ENCODE assay signal across 31 cellular contexts in the genomic region with DNA sequence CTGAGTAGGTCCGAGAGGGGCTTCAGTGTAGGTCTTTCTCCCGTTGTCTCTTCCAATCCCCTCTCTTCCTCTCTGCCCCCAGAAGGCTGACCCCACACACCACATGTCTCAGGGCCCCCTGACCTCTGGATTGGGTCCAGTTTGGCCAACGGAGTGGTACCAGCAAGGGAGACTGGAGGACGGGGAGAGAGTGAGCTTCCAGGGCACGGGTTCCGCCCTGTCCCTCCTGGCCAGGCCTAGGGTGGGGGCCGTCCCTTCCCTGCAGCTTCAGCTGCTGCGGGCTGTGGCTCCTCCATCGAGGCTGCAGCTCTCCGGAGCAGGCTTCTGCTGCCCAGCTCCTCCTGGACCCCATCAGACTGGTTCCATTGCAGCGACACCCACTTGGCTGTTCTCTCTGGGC. TPM values are rescaled to one million over a fixed set of nuclear protein-coding genes. Genes with fewer than 3 reads are reported as not detected.
"Had no signal": no experiment of that assay in that cellular context is flagged by ENCODE, and none has a peak within 500 bp of the region (broad histone marks: within the 10 kb centered on the region; RNA-seq: fewer than 3 reads in every experiment).

No MANE protein-coding gene starts in this region.

- H3K4me3 ChIP-seq: adrenal gland, body of pancreas, colonic mucosa had no signal

- H3K27me3 ChIP-seq: body of pancreas, colonic mucosa had no signal

- H3K4me1 ChIP-seq: adrenal gland, body of pancreas, colonic mucosa had no signal

- H3K4me3 Mint-ChIP-seq: activated B cell treated with CpG ODN at 0.5 μM for 24 hours; activated CD8-positive, alpha-beta T cell treated with anti-CD3 and anti-CD28 coated beads for 36 hours; activated naive CD4-positive, alpha-beta T cell treated with anti-CD3 and anti-CD28 coated beads for 36 hours; activated naive CD4-positive, alpha-beta T cell treated with anti-CD3 and anti-CD28 coated beads, Interleukin-2, amount 50 U/mL, for 24 hours; activated naive CD8-positive, alpha-beta T cell treated with anti-CD3 and anti-CD28 coated beads for 36 hours; activated naive CD8-positive, alpha-beta T cell treated with anti-CD3 and anti-CD28 coated beads, Interleukin-2, amount 50 U/mL, for 24 hours; activated T-helper 1 cell treated with anti-CD3 and anti-CD28 coated beads, Interleukin-12 subunit alpha, Interleukin-12 subunit beta, Interleukin-2, Interleukin-4 antibody, amounts not matched to agents 30 ng/mL and 10 ng/mL and 1 ng/mL, durations not matched to agents 14 hours and 24 hours and 36 hours; T-helper 17 cell; T-helper 2 cell treated with Interferon-gamma antibody and Interleukin-4, amounts not matched to agents 5 μg/mL and 100 μg/mL, for 36 hours had no signal

- H3K36me3 Mint-ChIP-seq: activated naive CD4-positive, alpha-beta T cell treated with anti-CD3 and anti-CD28 coated beads, Interleukin-2, amount 50 U/mL, for 24 hours; activated naive CD8-positive, alpha-beta T cell treated with anti-CD3 and anti-CD28 coated beads for 36 hours had no signal

- H3K9me3 ChIP-seq: adrenal gland, colonic mucosa had no signal

- ATAC-seq: activated CD4-positive, CD25-positive, alpha-beta regulatory T cell treated with anti-CD3 and anti-CD28 coated beads, Interleukin-2, amount 50 U/mL, for 24 hours; activated CD8-positive, alpha-beta T cell treated with anti-CD3 and anti-CD28 coated beads for 36 hours; activated naive CD8-positive, alpha-beta T cell treated with anti-CD3 and anti-CD28 coated beads, Interleukin-2, amount 50 U/mL, for 24 hours; body of pancreas; T-helper 17 cell had no signal

- H3K27me3 Mint-ChIP-seq: activated B cell treated with CpG ODN at 0.5 μM for 24 hours, T-helper 17 cell had no signal

- H3K27ac Mint-ChIP-seq: activated B cell treated with CpG ODN at 0.5 μM for 24 hours; activated CD8-positive, alpha-beta T cell treated with anti-CD3 and anti-CD28 coated beads for 36 hours; activated naive CD4-positive, alpha-beta T cell treated with anti-CD3 and anti-CD28 coated beads for 36 hours; activated naive CD4-positive, alpha-beta T cell treated with anti-CD3 and anti-CD28 coated beads, Interleukin-2, amount 50 U/mL, for 24 hours; activated naive CD8-positive, alpha-beta T cell treated with anti-CD3 and anti-CD28 coated beads for 36 hours; activated naive CD8-positive, alpha-beta T cell treated with anti-CD3 and anti-CD28 coated beads, Interleukin-2, amount 50 U/mL, for 24 hours; activated T-helper 1 cell treated with anti-CD3 and anti-CD28 coated beads, Interleukin-12 subunit alpha, Interleukin-12 subunit beta, Interleukin-2, Interleukin-4 antibody, amounts not matched to agents 30 ng/mL and 10 ng/mL and 1 ng/mL, durations not matched to agents 14 hours and 24 hours and 36 hours; activated T-helper 2 cell treated with anti-CD3 and anti-CD28 coated beads, Interferon-gamma antibody, Interleukin-2, Interleukin-4, amounts not matched to agents 10 μg/mL and 5 μg/mL and 100 μg/mL, durations not matched to agents 14 hours and 24 hours and 36 hours; T-helper 17 cell; T-helper 2 cell treated with Interferon-gamma antibody and Interleukin-4, amounts not matched to agents 5 μg/mL and 100 μg/mL, for 36 hours had no signal

- H3K4me1 Mint-ChIP-seq: activated B cell treated with CpG ODN at 0.5 μM for 24 hours; activated naive CD4-positive, alpha-beta T cell treated with anti-CD3 and anti-CD28 coated beads, Interleukin-2, amount 50 U/mL, for 24 hours; activated naive CD8-positive, alpha-beta T cell treated with anti-CD3 and anti-CD28 coated beads for 36 hours; activated naive CD8-positive, alpha-beta T cell treated with anti-CD3 and anti-CD28 coated beads, Interleukin-2, amount 50 U/mL, for 24 hours; T-helper 17 cell had no signal

- DNase-seq: activated B cell treated with CpG ODN at 0.5 μM for 24 hours; activated CD4-positive, alpha-beta T cell treated with anti-CD3 and anti-CD28 coated beads for 48 hours; activated CD4-positive, alpha-beta T cell treated with anti-CD3 and anti-CD28 coated beads, Interleukin-2, amount 50 U/mL, for 1 hour; activated CD4-positive, alpha-beta T cell treated with anti-CD3 and anti-CD28 coated beads, Interleukin-2, amount 50 U/mL, for 48 hours; activated CD8-positive, alpha-beta memory T cell treated with anti-CD3 and anti-CD28 coated beads for 24 hours; activated CD8-positive, alpha-beta T cell treated with anti-CD3 and anti-CD28 coated beads for 36 hours; activated effector memory CD4-positive, alpha-beta T cell treated with anti-CD3 and anti-CD28 coated beads, Interleukin-2, amount 50 U/mL, for 16 hours; activated naive CD4-positive, alpha-beta T cell treated with anti-CD3 and anti-CD28 coated beads for 36 hours; activated naive CD8-positive, alpha-beta T cell treated with anti-CD3 and anti-CD28 coated beads for 36 hours; activated naive CD8-positive, alpha-beta T cell treated with anti-CD3 and anti-CD28 coated beads, Interleukin-2, amount 50 U/mL, for 24 hours; activated T-cell treated with anti-CD3 and anti-CD28 coated beads, Interleukin-2, amount 50 U/mL, for 48 hours; adrenal gland; amygdala; body of pancreas; central memory CD4-positive, alpha-beta T cell; cerebellar nuclear complex; colonic mucosa; effector CD8-positive, alpha-beta T cell; foreskin fibroblast; glutamatergic neuron; T-helper 1 cell; T-helper 17 cell; T1000; WERI-Rb-1 had no signal

- H3K9me3 Mint-ChIP-seq: T-helper 2 cell treated with Interferon-gamma antibody and Interleukin-4, amounts not matched to agents 5 μg/mL and 100 μg/mL, for 36 hours had no signal

- H3K27ac ChIP-seq: adrenal gland, body of pancreas, colonic mucosa, epithelial cell of prostate, WERI-Rb-1 had no signal

- H3K36me3 ChIP-seq: adrenal gland, colonic mucosa, WERI-Rb-1 had no signal

RNA-seq across cellular contexts. Expression of a gene that starts 17.4 kb away (rescaled TPM):
- total RNA-seq: activated B cell treated with CpG ODN at 0.5 μM for 24 hours; activated CD8-positive, alpha-beta T cell treated with anti-CD3 and anti-CD28 coated beads for 36 hours; activated naive CD4-positive, alpha-beta T cell treated with anti-CD3 and anti-CD28 coated beads for 36 hours; activated naive CD8-positive, alpha-beta T cell treated with anti-CD3 and anti-CD28 coated beads for 36 hours; activated T-helper 1 cell treated with anti-CD3 and anti-CD28 coated beads, Interleukin-12 subunit alpha, Interleukin-12 subunit beta, Interleukin-2, Interleukin-4 antibody, amounts not matched to agents 30 ng/mL and 10 ng/mL and 1 ng/mL, durations not matched to agents 14 hours and 24 hours and 36 hours; activated T-helper 2 cell treated with anti-CD3 and anti-CD28 coated beads, Interferon-gamma antibody, Interleukin-2, Interleukin-4, amounts not matched to agents 10 μg/mL and 5 μg/mL and 100 μg/mL, durations not matched to agents 14 hours and 24 hours and 36 hours; endothelial cell of umbilical vein; T-helper 17 cell had no signal
- polyA plus RNA-seq: endothelial cell of umbilical vein had no signal
